13 cellular contexts compared by ENCODE assay signal in the genomic region with DNA sequence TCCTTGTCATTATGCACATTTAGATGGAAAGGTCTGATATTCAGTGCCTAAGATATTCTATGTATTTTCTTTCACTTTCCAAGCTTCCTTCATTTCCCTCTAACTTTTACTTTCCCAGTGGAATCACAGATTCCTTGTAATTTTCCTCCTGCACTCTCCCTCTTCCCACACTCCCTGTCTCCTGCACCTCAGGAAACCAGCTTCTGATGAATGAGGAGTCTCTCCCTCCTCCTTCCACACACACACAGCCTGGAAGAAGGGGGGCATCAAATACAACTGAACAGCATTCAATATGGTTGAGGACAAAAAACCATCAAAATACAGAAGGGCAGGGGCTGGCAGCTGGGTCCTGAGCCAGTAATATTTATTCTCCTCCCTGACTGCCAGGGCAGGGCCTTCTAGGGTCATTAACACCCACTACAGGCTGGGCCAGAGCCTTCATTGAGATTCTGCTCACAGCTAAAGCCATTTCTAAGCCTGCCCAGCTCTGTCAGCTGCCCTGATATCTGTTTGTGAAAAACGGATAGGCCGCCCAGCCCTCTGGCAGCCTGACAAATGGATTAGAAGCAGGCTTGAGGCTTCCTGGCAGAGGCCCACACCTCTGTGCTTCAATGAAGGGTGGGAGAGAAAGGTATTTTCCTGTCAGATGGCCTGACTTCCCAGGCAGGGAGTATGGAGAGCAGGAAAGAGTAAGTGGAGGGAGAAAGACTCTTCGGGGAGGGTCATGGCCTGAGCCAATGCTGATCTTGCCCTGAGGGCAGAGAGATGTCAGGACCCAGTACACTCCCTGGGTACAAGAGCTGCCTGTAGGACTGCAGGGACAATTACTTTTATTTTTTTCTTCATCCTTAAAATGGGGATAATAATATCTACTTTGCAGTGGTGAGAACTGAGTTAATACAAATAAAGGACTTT.
DNase-seq lines count a peak whose midpoint lies in the region.
"Had no signal": no experiment of that assay in that cellular context is flagged by ENCODE, and none has a peak within 500 bp of the region (broad histone marks: within the 10 kb centered on the region; RNA-seq: fewer than 3 reads in every experiment).

No MANE protein-coding gene starts in this region.

- H3K36me3 ChIP-seq in H7 (replicated peaks; ENCODE audit: control insufficient read depth, insufficient read depth, low read length), result no peaks in the 10 kb centered on the region

- H3K27ac ChIP-seq in temporal lobe (ENCODE audit: low read depth, low read length), result peak overlapping the region; percentile 8

- no peaks in the 10 kb centered on the region for H3K27me3 ChIP-seq in H7 (ENCODE audit: control insufficient read depth, insufficient read depth, low read length)

- no peak overlapping the region for H3K4me3 ChIP-seq in H7 (ENCODE audit: insufficient read depth, low read depth, low read length)

- DNase-seq in NCI-H2107 (lab: John Stamatoyannopoulos, UW), result peak; percentile 18
- DNase-seq in NCI-H2107 treated with DMSO at 0.1 percent for 48 hours (lab: John Stamatoyannopoulos, UW; ENCODE audit: unreplicated experiment), result no peak
- DNase-seq in astrocyte of the hippocampus (ENCODE audit: low read depth, low spot score), result peak; percentile 78
- DNase-seq in left kidney (ENCODE audit: low read depth, low spot score), result peak; percentile 41
- DNase-seq in H7, result no peak
- no peak for DNase-seq in DMS114 treated with DMSO at 0.1 percent for 48 hours (lab: John Stamatoyannopoulos, UW; ENCODE audit: unreplicated experiment)
- DNase-seq in activated gamma-delta T cell (lab: John Stamatoyannopoulos, UW), result no peak
- DNase-seq: 8988T; activated CD4-positive, alpha-beta T cell treated with anti-CD3 and anti-CD28 coated beads for 1 hour; DND-41; naive B cell; stimulated activated naive CD4-positive, alpha-beta T cell treated with Interleukin-2 at 50 U/mL for 16 hours had no signal

Comparison
In these comparisons a context has a peak if more than half of its experiments do, and no peak if none do; other contexts are left out.
1. DNase-seq: peak in NCI-H2107 (single experiment), astrocyte of the hippocampus (single experiment) and left kidney (single experiment); none in NCI-H2107 treated with DMSO at 0.1 percent for 48 hours (single experiment), H7 (single experiment), DMS114 treated with DMSO at 0.1 percent for 48 hours (single experiment) and activated gamma-delta T cell (single experiment).